Comparison of ENCODE assay signal across 1 cellular context in the genomic region with DNA sequence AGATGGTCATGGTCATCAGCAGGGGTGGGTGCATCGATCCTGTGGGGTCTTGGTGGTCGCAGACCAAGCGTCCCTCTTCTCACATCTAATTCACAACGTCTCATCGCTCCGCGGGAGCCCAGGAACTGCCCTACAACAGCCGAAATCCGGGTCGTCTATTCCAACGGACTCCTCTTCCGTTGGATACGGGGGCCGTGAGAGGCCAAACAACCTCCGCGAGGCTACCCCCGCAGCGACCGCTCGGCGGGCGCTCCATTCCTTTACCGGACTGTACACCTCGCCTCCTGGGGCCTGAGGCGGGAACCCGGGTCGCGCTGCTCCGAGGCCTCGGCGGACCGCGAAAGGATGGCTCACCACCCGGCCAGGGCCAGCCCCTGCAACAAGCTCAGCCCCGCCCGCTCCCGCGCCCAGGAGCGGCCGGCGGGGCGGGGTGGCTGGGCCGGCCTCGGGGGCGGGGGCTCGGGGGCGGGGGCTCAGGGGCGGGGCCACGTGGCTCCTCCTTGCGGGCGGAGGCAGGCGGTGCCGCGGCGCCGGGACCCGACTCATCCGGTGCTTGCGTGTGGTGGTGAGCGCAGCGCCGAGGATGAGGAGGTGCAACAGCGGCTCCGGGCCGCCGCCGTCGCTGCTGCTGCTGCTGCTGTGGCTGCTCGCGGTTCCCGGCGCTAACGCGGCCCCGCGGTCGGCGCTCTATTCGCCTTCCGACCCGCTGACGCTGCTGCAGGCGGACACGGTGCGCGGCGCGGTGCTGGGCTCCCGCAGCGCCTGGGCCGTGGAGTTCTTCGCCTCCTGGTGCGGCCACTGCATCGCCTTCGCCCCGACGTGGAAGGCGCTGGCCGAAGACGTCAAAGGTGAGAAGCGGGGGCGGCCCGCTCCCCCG.
A peak's percentile ranks its signal among the peaks of the same experiment; 100 is the strongest.
TF ChIP-seq lines count a peak whose summit lies in the region.

A gene with protein sequence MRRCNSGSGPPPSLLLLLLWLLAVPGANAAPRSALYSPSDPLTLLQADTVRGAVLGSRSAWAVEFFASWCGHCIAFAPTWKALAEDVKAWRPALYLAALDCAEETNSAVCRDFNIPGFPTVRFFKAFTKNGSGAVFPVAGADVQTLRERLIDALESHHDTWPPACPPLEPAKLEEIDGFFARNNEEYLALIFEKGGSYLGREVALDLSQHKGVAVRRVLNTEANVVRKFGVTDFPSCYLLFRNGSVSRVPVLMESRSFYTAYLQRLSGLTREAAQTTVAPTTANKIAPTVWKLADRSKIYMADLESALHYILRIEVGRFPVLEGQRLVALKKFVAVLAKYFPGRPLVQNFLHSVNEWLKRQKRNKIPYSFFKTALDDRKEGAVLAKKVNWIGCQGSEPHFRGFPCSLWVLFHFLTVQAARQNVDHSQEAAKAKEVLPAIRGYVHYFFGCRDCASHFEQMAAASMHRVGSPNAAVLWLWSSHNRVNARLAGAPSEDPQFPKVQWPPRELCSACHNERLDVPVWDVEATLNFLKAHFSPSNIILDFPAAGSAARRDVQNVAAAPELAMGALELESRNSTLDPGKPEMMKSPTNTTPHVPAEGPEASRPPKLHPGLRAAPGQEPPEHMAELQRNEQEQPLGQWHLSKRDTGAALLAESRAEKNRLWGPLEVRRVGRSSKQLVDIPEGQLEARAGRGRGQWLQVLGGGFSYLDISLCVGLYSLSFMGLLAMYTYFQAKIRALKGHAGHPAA (plus strand): TSS at position 545 of the 877 bp plus-strand sequence. CDS start 39 bp downstream, at position 584.

TF ChIP-seq in HepG2, 621 proteins besides CTCF, POLR2A, EP300 and RAD21 (continued from another document and continues in another):
- TF ChIP-seq, protein P1, sequence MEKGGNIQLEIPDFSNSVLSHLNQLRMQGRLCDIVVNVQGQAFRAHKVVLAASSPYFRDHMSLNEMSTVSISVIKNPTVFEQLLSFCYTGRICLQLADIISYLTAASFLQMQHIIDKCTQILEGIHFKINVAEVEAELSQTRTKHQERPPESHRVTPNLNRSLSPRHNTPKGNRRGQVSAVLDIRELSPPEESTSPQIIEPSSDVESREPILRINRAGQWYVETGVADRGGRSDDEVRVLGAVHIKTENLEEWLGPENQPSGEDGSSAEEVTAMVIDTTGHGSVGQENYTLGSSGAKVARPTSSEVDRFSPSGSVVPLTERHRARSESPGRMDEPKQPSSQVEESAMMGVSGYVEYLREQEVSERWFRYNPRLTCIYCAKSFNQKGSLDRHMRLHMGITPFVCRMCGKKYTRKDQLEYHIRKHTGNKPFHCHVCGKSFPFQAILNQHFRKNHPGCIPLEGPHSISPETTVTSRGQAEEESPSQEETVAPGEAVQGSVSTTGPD (CRISPR knock-in tag; IDR thresholded peaks at IDR 0.05) = no peak
- TF ChIP-seq, protein P2, sequence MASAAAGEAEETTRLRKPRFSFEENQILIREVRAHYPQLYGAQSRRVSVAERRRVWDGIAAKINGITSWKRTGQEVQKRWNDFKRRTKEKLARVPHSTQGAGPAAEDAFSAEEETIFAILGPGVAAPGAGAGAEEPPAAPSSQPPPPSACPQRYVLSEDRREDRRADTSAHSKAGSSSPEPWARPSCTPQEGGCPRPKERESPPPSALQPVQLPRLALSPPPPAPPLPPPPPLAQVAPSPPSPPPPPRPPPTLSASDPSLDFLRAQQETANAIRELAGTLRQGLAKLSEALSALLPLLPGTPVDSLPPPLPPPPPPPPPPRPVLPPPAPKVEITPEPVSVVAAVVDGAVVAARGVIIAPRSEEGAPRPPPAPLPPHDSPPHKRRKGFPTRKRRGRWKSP (CRISPR knock-in tag; IDR thresholded peaks at IDR 0.05) = peak; percentile 94
- TF ChIP-seq ZNF703 (CRISPR knock-in tag; IDR thresholded peaks at IDR 0.05; ENCODE audit: borderline replicate concordance) = peak; percentile 32; the same call in 1 of the 2 replicates
- no peak for TF ChIP-seq CHCHD3 (CRISPR knock-in tag; IDR thresholded peaks at IDR 0.05)
- no peak for TF ChIP-seq PRMT3 (CRISPR knock-in tag; IDR thresholded peaks at IDR 0.05; ENCODE audit: borderline replicate concordance, low read depth)
- TF ChIP-seq U2AF1 (optimal IDR thresholded peaks at IDR 0.05; ENCODE audit: low read depth, low read length) = no peak
- no peak for TF ChIP-seq CENPT (CRISPR knock-in tag; IDR thresholded peaks at IDR 0.05; ENCODE audit: low read depth)
- TF ChIP-seq ZNF780A (CRISPR knock-in tag; IDR thresholded peaks at IDR 0.05) = 0 out of 2 replicates have a peak, but pooled peaks have one; percentile 45
- TF ChIP-seq, protein P3, sequence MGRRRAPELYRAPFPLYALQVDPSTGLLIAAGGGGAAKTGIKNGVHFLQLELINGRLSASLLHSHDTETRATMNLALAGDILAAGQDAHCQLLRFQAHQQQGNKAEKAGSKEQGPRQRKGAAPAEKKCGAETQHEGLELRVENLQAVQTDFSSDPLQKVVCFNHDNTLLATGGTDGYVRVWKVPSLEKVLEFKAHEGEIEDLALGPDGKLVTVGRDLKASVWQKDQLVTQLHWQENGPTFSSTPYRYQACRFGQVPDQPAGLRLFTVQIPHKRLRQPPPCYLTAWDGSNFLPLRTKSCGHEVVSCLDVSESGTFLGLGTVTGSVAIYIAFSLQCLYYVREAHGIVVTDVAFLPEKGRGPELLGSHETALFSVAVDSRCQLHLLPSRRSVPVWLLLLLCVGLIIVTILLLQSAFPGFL (CRISPR knock-in tag; IDR thresholded peaks at IDR 0.05) = no peak
- TF ChIP-seq GABPB1 (CRISPR knock-in tag; IDR thresholded peaks at IDR 0.05) = peak; percentile 85
- TF ChIP-seq ZFP36L1 (CRISPR knock-in tag; IDR thresholded peaks at IDR 0.05) = no peak
- TF ChIP-seq HDAC1 (CRISPR knock-in tag; IDR thresholded peaks at IDR 0.05) = peak; percentile 34; the same call in 1 of the 2 replicates
- TF ChIP-seq, protein P4, sequence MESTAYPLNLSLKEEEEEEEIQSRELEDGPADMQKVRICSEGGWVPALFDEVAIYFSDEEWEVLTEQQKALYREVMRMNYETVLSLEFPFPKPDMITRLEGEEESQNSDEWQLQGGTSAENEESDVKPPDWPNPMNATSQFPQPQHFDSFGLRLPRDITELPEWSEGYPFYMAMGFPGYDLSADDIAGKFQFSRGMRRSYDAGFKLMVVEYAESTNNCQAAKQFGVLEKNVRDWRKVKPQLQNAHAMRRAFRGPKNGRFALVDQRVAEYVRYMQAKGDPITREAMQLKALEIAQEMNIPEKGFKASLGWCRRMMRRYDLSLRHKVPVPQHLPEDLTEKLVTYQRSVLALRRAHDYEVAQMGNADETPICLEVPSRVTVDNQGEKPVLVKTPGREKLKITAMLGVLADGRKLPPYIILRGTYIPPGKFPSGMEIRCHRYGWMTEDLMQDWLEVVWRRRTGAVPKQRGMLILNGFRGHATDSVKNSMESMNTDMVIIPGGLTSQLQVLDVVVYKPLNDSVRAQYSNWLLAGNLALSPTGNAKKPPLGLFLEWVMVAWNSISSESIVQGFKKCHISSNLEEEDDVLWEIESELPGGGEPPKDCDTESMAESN (CRISPR knock-in tag; conservative IDR thresholded peaks at IDR 0.05) = peak; percentile 83; the same call in 1 of the 2 replicates
- peak; percentile 86 for TF ChIP-seq HNRNPLL (IDR thresholded peaks at IDR 0.05; ENCODE audit: low read depth, low read length, poor library complexity, severe bottlenecking)
- TF ChIP-seq ETV6 (CRISPR knock-in tag; conservative IDR thresholded peaks at IDR 0.05) = no peak
- TF ChIP-seq, protein P5, sequence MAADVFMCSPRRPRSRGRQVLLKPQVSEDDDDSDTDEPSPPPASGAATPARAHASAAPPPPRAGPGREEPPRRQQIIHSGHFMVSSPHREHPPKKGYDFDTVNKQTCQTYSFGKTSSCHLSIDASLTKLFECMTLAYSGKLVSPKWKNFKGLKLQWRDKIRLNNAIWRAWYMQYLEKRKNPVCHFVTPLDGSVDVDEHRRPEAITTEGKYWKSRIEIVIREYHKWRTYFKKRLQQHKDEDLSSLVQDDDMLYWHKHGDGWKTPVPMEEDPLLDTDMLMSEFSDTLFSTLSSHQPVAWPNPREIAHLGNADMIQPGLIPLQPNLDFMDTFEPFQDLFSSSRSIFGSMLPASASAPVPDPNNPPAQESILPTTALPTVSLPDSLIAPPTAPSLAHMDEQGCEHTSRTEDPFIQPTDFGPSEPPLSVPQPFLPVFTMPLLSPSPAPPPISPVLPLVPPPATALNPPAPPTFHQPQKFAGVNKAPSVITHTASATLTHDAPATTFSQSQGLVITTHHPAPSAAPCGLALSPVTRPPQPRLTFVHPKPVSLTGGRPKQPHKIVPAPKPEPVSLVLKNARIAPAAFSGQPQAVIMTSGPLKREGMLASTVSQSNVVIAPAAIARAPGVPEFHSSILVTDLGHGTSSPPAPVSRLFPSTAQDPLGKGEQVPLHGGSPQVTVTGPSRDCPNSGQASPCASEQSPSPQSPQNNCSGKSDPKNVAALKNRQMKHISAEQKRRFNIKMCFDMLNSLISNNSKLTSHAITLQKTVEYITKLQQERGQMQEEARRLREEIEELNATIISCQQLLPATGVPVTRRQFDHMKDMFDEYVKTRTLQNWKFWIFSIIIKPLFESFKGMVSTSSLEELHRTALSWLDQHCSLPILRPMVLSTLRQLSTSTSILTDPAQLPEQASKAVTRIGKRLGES (CRISPR knock-in tag; IDR thresholded peaks at IDR 0.05; ENCODE audit: borderline replicate concordance) = no peak
- TF ChIP-seq ZNF180 (CRISPR knock-in tag; IDR thresholded peaks at IDR 0.05; ENCODE audit: borderline replicate concordance, low read depth) = no peak
- TF ChIP-seq, protein P6, sequence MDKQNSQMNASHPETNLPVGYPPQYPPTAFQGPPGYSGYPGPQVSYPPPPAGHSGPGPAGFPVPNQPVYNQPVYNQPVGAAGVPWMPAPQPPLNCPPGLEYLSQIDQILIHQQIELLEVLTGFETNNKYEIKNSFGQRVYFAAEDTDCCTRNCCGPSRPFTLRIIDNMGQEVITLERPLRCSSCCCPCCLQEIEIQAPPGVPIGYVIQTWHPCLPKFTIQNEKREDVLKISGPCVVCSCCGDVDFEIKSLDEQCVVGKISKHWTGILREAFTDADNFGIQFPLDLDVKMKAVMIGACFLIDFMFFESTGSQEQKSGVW (CRISPR knock-in tag; IDR thresholded peaks at IDR 0.05; ENCODE audit: borderline replicate concordance) = no peak
- no peak for TF ChIP-seq FOXC1 (CRISPR knock-in tag; IDR thresholded peaks at IDR 0.05; ENCODE audit: borderline replicate concordance)
- TF ChIP-seq RFX3 (CRISPR knock-in tag; IDR thresholded peaks at IDR 0.05) = no peak
- TF ChIP-seq, protein P7, sequence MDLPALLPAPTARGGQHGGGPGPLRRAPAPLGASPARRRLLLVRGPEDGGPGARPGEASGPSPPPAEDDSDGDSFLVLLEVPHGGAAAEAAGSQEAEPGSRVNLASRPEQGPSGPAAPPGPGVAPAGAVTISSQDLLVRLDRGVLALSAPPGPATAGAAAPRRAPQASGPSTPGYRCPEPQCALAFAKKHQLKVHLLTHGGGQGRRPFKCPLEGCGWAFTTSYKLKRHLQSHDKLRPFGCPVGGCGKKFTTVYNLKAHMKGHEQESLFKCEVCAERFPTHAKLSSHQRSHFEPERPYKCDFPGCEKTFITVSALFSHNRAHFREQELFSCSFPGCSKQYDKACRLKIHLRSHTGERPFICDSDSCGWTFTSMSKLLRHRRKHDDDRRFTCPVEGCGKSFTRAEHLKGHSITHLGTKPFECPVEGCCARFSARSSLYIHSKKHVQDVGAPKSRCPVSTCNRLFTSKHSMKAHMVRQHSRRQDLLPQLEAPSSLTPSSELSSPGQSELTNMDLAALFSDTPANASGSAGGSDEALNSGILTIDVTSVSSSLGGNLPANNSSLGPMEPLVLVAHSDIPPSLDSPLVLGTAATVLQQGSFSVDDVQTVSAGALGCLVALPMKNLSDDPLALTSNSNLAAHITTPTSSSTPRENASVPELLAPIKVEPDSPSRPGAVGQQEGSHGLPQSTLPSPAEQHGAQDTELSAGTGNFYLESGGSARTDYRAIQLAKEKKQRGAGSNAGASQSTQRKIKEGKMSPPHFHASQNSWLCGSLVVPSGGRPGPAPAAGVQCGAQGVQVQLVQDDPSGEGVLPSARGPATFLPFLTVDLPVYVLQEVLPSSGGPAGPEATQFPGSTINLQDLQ (CRISPR knock-in tag; IDR thresholded peaks at IDR 0.05) = no peak
- TF ChIP-seq, protein P8, sequence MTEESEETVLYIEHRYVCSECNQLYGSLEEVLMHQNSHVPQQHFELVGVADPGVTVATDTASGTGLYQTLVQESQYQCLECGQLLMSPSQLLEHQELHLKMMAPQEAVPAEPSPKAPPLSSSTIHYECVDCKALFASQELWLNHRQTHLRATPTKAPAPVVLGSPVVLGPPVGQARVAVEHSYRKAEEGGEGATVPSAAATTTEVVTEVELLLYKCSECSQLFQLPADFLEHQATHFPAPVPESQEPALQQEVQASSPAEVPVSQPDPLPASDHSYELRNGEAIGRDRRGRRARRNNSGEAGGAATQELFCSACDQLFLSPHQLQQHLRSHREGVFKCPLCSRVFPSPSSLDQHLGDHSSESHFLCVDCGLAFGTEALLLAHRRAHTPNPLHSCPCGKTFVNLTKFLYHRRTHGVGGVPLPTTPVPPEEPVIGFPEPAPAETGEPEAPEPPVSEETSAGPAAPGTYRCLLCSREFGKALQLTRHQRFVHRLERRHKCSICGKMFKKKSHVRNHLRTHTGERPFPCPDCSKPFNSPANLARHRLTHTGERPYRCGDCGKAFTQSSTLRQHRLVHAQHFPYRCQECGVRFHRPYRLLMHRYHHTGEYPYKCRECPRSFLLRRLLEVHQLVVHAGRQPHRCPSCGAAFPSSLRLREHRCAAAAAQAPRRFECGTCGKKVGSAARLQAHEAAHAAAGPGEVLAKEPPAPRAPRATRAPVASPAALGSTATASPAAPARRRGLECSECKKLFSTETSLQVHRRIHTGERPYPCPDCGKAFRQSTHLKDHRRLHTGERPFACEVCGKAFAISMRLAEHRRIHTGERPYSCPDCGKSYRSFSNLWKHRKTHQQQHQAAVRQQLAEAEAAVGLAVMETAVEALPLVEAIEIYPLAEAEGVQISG (CRISPR knock-in tag; IDR thresholded peaks at IDR 0.05) = peak; percentile 53
- TF ChIP-seq ZNF329 (CRISPR knock-in tag; IDR thresholded peaks at IDR 0.05; ENCODE audit: low read depth) = peak; percentile 30; the same call in 1 of the 2 replicates
- TF ChIP-seq HCFC1 (IDR thresholded peaks at IDR 0.05; ENCODE audit: low read depth, low read length) = no peak
- TF ChIP-seq, protein P9, sequence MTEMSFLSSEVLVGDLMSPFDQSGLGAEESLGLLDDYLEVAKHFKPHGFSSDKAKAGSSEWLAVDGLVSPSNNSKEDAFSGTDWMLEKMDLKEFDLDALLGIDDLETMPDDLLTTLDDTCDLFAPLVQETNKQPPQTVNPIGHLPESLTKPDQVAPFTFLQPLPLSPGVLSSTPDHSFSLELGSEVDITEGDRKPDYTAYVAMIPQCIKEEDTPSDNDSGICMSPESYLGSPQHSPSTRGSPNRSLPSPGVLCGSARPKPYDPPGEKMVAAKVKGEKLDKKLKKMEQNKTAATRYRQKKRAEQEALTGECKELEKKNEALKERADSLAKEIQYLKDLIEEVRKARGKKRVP (CRISPR knock-in tag; IDR thresholded peaks at IDR 0.05) = no peak
